28 cellular contexts compared by ENCODE assay signal in genomic region chr16:50114357-50115129, GRCh38. TPM values are rescaled to one million over a fixed set of nuclear protein-coding genes. Genes with fewer than 3 reads are reported as not detected.
DNase-seq lines count a peak whose midpoint lies in the region; ATAC-seq, FAIRE-seq and TF ChIP-seq lines count a peak whose summit lies in the region.
"Had no signal": no experiment of that assay in that cellular context is flagged by ENCODE, and none has a peak within 500 bp of the region (broad histone marks: within the 10 kb centered on the region; RNA-seq: fewer than 3 reads in every experiment).

No MANE protein-coding gene starts in this region.

- no peak overlapping the region for H4K5ac ChIP-seq in IMR-90 (ENCODE audit: low read depth, low read length)

- TF ChIP-seq POLR2A in IMR-90 (IDR thresholded peaks at IDR 0.05; ENCODE audit: low read depth, low read length) (no peak), GM12892 (IDR thresholded peaks at IDR 0.05; ENCODE audit: low read depth, low read length) (no peak)

- POLR2A ChIA-PET in IMR-90 (lab: Charles Lee; ENCODE audit: unreplicated experiment), result no interaction called here

- H3K27ac Mint-ChIP-seq in nephron progenitor cell, result peak overlapping the region; percentile 34
- H3K27ac Mint-ChIP-seq in stimulated activated effector memory CD8-positive, alpha-beta T cell treated with anti-CD3 and anti-CD28 coated beads, Interleukin-12 subunit alpha, Interleukin-12 subunit beta, amount 100 ng/mL, for 72 hours, result no peak overlapping the region
- H3K27ac Mint-ChIP-seq: activated CD4-positive, alpha-beta memory T cell treated with anti-CD3 and anti-CD28 coated beads for 36 hours; activated naive CD4-positive, alpha-beta T cell treated with anti-CD3 and anti-CD28 coated beads, Interleukin-2, amount 50 U/mL, for 24 hours; CD8-positive, alpha-beta memory T cell had no signal

- no peak overlapping the region for H3K4me3 Mint-ChIP-seq in nephron progenitor cell
- H3K4me3 Mint-ChIP-seq in stimulated activated effector memory CD8-positive, alpha-beta T cell treated with anti-CD3 and anti-CD28 coated beads, Interleukin-12 subunit alpha, Interleukin-12 subunit beta, amount 100 ng/mL, for 72 hours, result no peak overlapping the region
- H3K4me3 Mint-ChIP-seq: activated CD4-positive, alpha-beta memory T cell treated with anti-CD3 and anti-CD28 coated beads for 36 hours; activated naive CD4-positive, alpha-beta T cell treated with anti-CD3 and anti-CD28 coated beads, Interleukin-2, amount 50 U/mL, for 24 hours; CD8-positive, alpha-beta memory T cell had no signal

- H4K8ac ChIP-seq in IMR-90 (ENCODE audit: low read depth in 2 of 2, low read length in 2 of 2), result no peak overlapping the region

- no peak overlapping the region for H2AK5ac ChIP-seq in IMR-90 (ENCODE audit: low read depth, low read length)

- H3K36me3 Mint-ChIP-seq in nephron progenitor cell (ENCODE audit: low read depth), result no peaks in the 10 kb centered on the region
- no peaks in the 10 kb centered on the region for H3K36me3 Mint-ChIP-seq in stimulated activated effector memory CD8-positive, alpha-beta T cell treated with anti-CD3 and anti-CD28 coated beads, Interleukin-12 subunit alpha, Interleukin-12 subunit beta, amount 100 ng/mL, for 72 hours
- H3K36me3 Mint-ChIP-seq: activated CD4-positive, alpha-beta memory T cell treated with anti-CD3 and anti-CD28 coated beads for 36 hours; activated naive CD4-positive, alpha-beta T cell treated with anti-CD3 and anti-CD28 coated beads, Interleukin-2, amount 50 U/mL, for 24 hours; CD8-positive, alpha-beta memory T cell had no signal

- intact Hi-C loops in IMR-90 (cut with micrococcal nuclease), result no loop called here

- CTCF ChIA-PET in IMR-90 (lab: Yijun Ruan, JAX), result no interaction called here

- TF ChIP-seq CTCF in IMR-90 (conservative IDR thresholded peaks at IDR 0.05; ENCODE audit: low read depth, low read length), result no peak
- no peak for TF ChIP-seq CTCF in bronchial epithelial cell (IDR thresholded peaks at IDR 0.05; ENCODE audit: insufficient read depth, low read length, severe bottlenecking)
- no peak for TF ChIP-seq CTCF in nephron progenitor cell (IDR thresholded peaks at IDR 0.05)

- H3K4me1 Mint-ChIP-seq in nephron progenitor cell, result peaks cover 11% of the 10 kb centered on the region
- peaks cover 7% of the 10 kb centered on the region for H3K4me1 Mint-ChIP-seq in stimulated activated effector memory CD8-positive, alpha-beta T cell treated with anti-CD3 and anti-CD28 coated beads, Interleukin-12 subunit alpha, Interleukin-12 subunit beta, amount 100 ng/mL, for 72 hours
- H3K4me1 Mint-ChIP-seq: activated naive CD4-positive, alpha-beta T cell treated with anti-CD3 and anti-CD28 coated beads, Interleukin-2, amount 50 U/mL, for 24 hours; CD8-positive, alpha-beta memory T cell had no signal

- H3K9me3 ChIP-seq in IMR-90 (ENCODE audit: control insufficient read depth, insufficient read depth, low read length), result no peaks in the 10 kb centered on the region
- H3K9me3 ChIP-seq: body of pancreas, colonic mucosa, mucosa of descending colon, right atrium auricular region, upper lobe of right lung had no signal

- no peaks in the 10 kb centered on the region for H3K4me1 ChIP-seq in IMR-90 (ENCODE audit: control insufficient read depth, insufficient read depth, low read length)
- H3K4me1 ChIP-seq: body of pancreas, colonic mucosa, right atrium auricular region, upper lobe of right lung had no signal

- peak overlapping the region; percentile 9 for H2AK9ac ChIP-seq in IMR-90 (replicated peaks; ENCODE audit: low read depth, low read length, poor library complexity)

- H3K18ac ChIP-seq in IMR-90 (ENCODE audit: low read depth, low read length), result no peak overlapping the region

- H3K4me2 ChIP-seq in IMR-90 (ENCODE audit: low read depth, low read length), result no peak overlapping the region

- no peak overlapping the region for H3K27ac ChIP-seq in IMR-90 (ENCODE audit: insufficient read depth, low read length)
- H3K27ac ChIP-seq: body of pancreas, colonic mucosa, right atrium auricular region, upper lobe of right lung, VCaP had no signal

- no TSS peak for BruUV-seq in IMR-90 (replicated peaks; lab: Mats Ljungman, UMichigan)

- H3K14ac ChIP-seq in IMR-90 (replicated peaks; ENCODE audit: low read depth, low read length), result no peak overlapping the region

- no peak overlapping the region for H3K4me3 ChIP-seq in IMR-90 (ENCODE audit: insufficient read depth, low read depth, low read length)
- no peak overlapping the region for H3K4me3 ChIP-seq in bronchial epithelial cell (ENCODE audit: low read depth, low read length)
- H3K4me3 ChIP-seq: body of pancreas, colonic mucosa, mucosa of descending colon, right atrium auricular region, upper lobe of right lung had no signal

- no peak overlapping the region for H3K9ac ChIP-seq in IMR-90 (ENCODE audit: low read depth, low read length)

- no peak overlapping the region for H3K56ac ChIP-seq in IMR-90 (ENCODE audit: extremely low read depth, insufficient read depth, low read length)

- no peak overlapping the region for H3K23ac ChIP-seq in IMR-90 (ENCODE audit: low read depth, low read length)

- H2BK120ac ChIP-seq in IMR-90 (ENCODE audit: low read depth, low read length), result no peak overlapping the region

- peak overlapping the region; percentile 80 for H2AFZ ChIP-seq in IMR-90 (replicated peaks; ENCODE audit: low read length, poor library complexity)

- H3K36me3 ChIP-seq in IMR-90 (ENCODE audit: control insufficient read depth, insufficient read depth, low read length), result no peaks in the 10 kb centered on the region
- H3K36me3 ChIP-seq in bronchial epithelial cell (ENCODE audit: control insufficient read depth, insufficient read depth, low read length), result no peaks in the 10 kb centered on the region
- H3K36me3 ChIP-seq: colonic mucosa, right atrium auricular region, upper lobe of right lung had no signal

- TF ChIP-seq RAD21 in IMR-90 (IDR thresholded peaks at IDR 0.05; ENCODE audit: low read length), result no peak

- H3K9me1 ChIP-seq in IMR-90 (ENCODE audit: insufficient read depth, low read length), result 0 out of 2 replicates have a peak, but pooled peaks cover 4% of the 10 kb centered on the region

- no peak overlapping the region for H2BK15ac ChIP-seq in IMR-90 (ENCODE audit: low read depth, low read length)

- no peaks in the 10 kb centered on the region for H4K20me1 ChIP-seq in IMR-90 (ENCODE audit: insufficient read depth, low read length)

- H3K27me3 Mint-ChIP-seq in nephron progenitor cell (ENCODE audit: low read depth, poor library complexity), result peaks cover 25% of the 10 kb centered on the region
- H3K27me3 Mint-ChIP-seq: activated CD4-positive, alpha-beta memory T cell treated with anti-CD3 and anti-CD28 coated beads for 36 hours; activated naive CD4-positive, alpha-beta T cell treated with anti-CD3 and anti-CD28 coated beads, Interleukin-2, amount 50 U/mL, for 24 hours had no signal

- H3K79me1 ChIP-seq in IMR-90 (ENCODE audit: low read depth in 1 of 2, low read length in 2 of 2), result no peaks in the 10 kb centered on the region

- H3K9me3 Mint-ChIP-seq in nephron progenitor cell, result no peaks in the 10 kb centered on the region
- H3K9me3 Mint-ChIP-seq in stimulated activated effector memory CD8-positive, alpha-beta T cell treated with anti-CD3 and anti-CD28 coated beads, Interleukin-12 subunit alpha, Interleukin-12 subunit beta, amount 100 ng/mL, for 72 hours, result no peaks in the 10 kb centered on the region
- H3K9me3 Mint-ChIP-seq: activated CD4-positive, alpha-beta memory T cell treated with anti-CD3 and anti-CD28 coated beads for 36 hours; activated naive CD4-positive, alpha-beta T cell treated with anti-CD3 and anti-CD28 coated beads, Interleukin-2, amount 50 U/mL, for 24 hours; CD8-positive, alpha-beta memory T cell had no signal

- dilution Hi-C loops in IMR-90 (cut with HindIII; ENCODE audit: low sequenced_read_pairs, unreplicated experiment), result no loop called here

- peak; percentile 32 for DNase-seq in EH (ENCODE audit: low read depth)
- DNase-seq in IMR-90, result no peak
- DNase-seq in bronchial epithelial cell (ENCODE audit: low read depth), result peak; percentile 10
- DNase-seq in nephron progenitor cell, result no peak
- DNase-seq in GM12892 (ENCODE audit: insufficient read length), result no peak
- no peak for DNase-seq in stimulated activated effector memory CD8-positive, alpha-beta T cell treated with anti-CD3 and anti-CD28 coated beads, Interleukin-12 subunit alpha, Interleukin-12 subunit beta, amount 100 ng/mL, for 72 hours (ENCODE audit: low spot score in 2 of 2)
- DNase-seq in NCI-H1048 (lab: John Stamatoyannopoulos, UW), result no peak
- DNase-seq: activated CD4-positive, alpha-beta memory T cell treated with anti-CD3 and anti-CD28 coated beads for 36 hours; activated T-cell treated with anti-CD3 and anti-CD28 coated beads, Interleukin-2, amount 50 U/mL, for 1 hour; body of pancreas; CD8-positive, alpha-beta memory T cell; colonic mucosa; EL; mucosa of descending colon; MV-4-11; NCI-H2029; NCI-H446; nucleus accumbens; SHP77 treated with DMSO at 0.1 percent for 48 hours; stimulated activated naive CD8-positive, alpha-beta T cell treated with anti-CD3 and anti-CD28 coated beads, Interleukin-15, Interleukin-2, amounts not matched to agents 100 U/mL and 50 U/mL, for 24 hours; T-helper 1 cell; upper lobe of right lung had no signal

- ATAC-seq in IMR-90 (ENCODE audit: low read depth) (no peak), HG02763 (IDR thresholded peaks at IDR 0.05; ENCODE audit: unreplicated experiment) (no peak)
- ATAC-seq in stimulated activated effector memory CD8-positive, alpha-beta T cell treated with anti-CD3 and anti-CD28 coated beads, Interleukin-12 subunit alpha, Interleukin-12 subunit beta, amount 100 ng/mL, for 72 hours, result no peak
- ATAC-seq: body of pancreas; mucosa of descending colon; stimulated activated naive CD8-positive, alpha-beta T cell treated with anti-CD3 and anti-CD28 coated beads, Interleukin-15, Interleukin-2, amounts not matched to agents 100 U/mL and 50 U/mL, for 24 hours; upper lobe of right lung had no signal

- H2BK5ac ChIP-seq in IMR-90 (ENCODE audit: low read depth, low read length, poor library complexity, severe bottlenecking), result no peak overlapping the region

- no peaks in the 10 kb centered on the region for H3K27me3 ChIP-seq in IMR-90 (ENCODE audit: control insufficient read depth, insufficient read depth, low read length)
- H3K27me3 ChIP-seq in bronchial epithelial cell (ENCODE audit: control insufficient read depth, insufficient read depth, low read length), result no peaks in the 10 kb centered on the region
- H3K27me3 ChIP-seq: body of pancreas, colonic mucosa, right atrium auricular region, upper lobe of right lung had no signal

- no peak for FAIRE-seq in bronchial epithelial cell (lab: Jason Lieb, UNC)
- FAIRE-seq in GM12892 (lab: Jason Lieb, UNC), result no peak
- FAIRE-seq: endothelial cell of umbilical vein, frontal cortex had no signal

- H2BK20ac ChIP-seq in IMR-90 (ENCODE audit: low read depth, low read length), result no peak overlapping the region

- in situ Hi-C loops in IMR-90 (cut with MboI; ENCODE audit: low sequenced_read_pairs), result no loop called here

- WGBS in IMR-90 (ENCODE audit: extremely low coverage in 2 of 2, insufficient read length in 1 of 2), 2 experiments, result no CpG with 5 or more reads among the region's 8 CpGs

- no peak overlapping the region for H3K4ac ChIP-seq in IMR-90 (ENCODE audit: low read depth, low read length)

- no peak overlapping the region for H4K91ac ChIP-seq in IMR-90 (ENCODE audit: insufficient read depth, low read depth, low read length)

RNA-seq across cellular contexts. Expression of gene TENT4B, which starts 38.6 kb away (rescaled TPM):
- total RNA-seq in IMR-90 (2012; rRNA removed) (7.0 and 12.5 TPM in 2 replicates), bronchial epithelial cell (9.2 and 9.5 TPM in 2 replicates)
- 4.1 and 5.2 TPM in 2 replicates for polyA plus RNA-seq in IMR-90 (2012; rRNA removed)
- 1.2 and 1.5 TPM in 2 replicates for polyA plus RNA-seq in IMR-90 (2012; cell fraction: cytosol; rRNA removed)
- 2.3 and 7.6 TPM in 2 replicates for polyA plus RNA-seq in IMR-90 (2012; cell fraction: nucleus; rRNA removed; ENCODE audit: low replicate concordance)
- 11.1 TPM for polyA plus RNA-seq in GM12892 (2012; ENCODE audit: missing spikeins)

RNA-seq across cellular contexts. Expression of gene HEATR3, which starts 48.8 kb away (rescaled TPM):
- total RNA-seq in IMR-90 (2012; rRNA removed), result 21.1 and 25.3 TPM in 2 replicates
- polyA plus RNA-seq in IMR-90 (2012; rRNA removed), result 7.9 and 9.4 TPM in 2 replicates
- polyA plus RNA-seq in IMR-90 (2012; cell fraction: cytosol; rRNA removed), result 4.0 and 4.6 TPM in 2 replicates
- 13.3 and 18.1 TPM in 2 replicates for polyA plus RNA-seq in IMR-90 (2012; cell fraction: nucleus; rRNA removed; ENCODE audit: low replicate concordance)
- 14.8 and 16.1 TPM in 2 replicates for total RNA-seq in bronchial epithelial cell
- 11.5 TPM for polyA plus RNA-seq in GM12892 (2012; ENCODE audit: missing spikeins)

Comparison
In these comparisons a context has a peak if more than half of its experiments do, and no peak if none do; other contexts are left out.
1. DNase-seq: peak in EH (single experiment) and bronchial epithelial cell (single experiment); none in IMR-90 (single experiment), nephron progenitor cell (single experiment), GM12892 (single experiment), stimulated activated effector memory CD8-positive, alpha-beta T cell treated with anti-CD3 and anti-CD28 coated beads, Interleukin-12 subunit alpha, Interleukin-12 subunit beta, amount 100 ng/mL, for 72 hours (0 of 2) and NCI-H1048 (single experiment).